Comparison of ENCODE assay signal across 8 cellular contexts in genomic region chr12:109994262-109995175, GRCh38. TPM values are rescaled to one million over a fixed set of nuclear protein-coding genes. Genes with fewer than 3 reads are reported as not detected.
DNase-seq lines count a peak whose midpoint lies in the region; ATAC-seq, FAIRE-seq and TF ChIP-seq lines count a peak whose summit lies in the region.

No MANE protein-coding gene starts in this region.

- H3K27me3 Mint-ChIP-seq in activated naive CD4-positive, alpha-beta T cell treated with anti-CD3 and anti-CD28 coated beads, Interleukin-2, amount 10 ng/mL, durations not matched to agents 7 days and 5 days, result peaks cover 3% of the 10 kb centered on the region
- no peaks in the 10 kb centered on the region for H3K27me3 Mint-ChIP-seq in activated CD4-positive, alpha-beta memory T cell treated with anti-CD3 and anti-CD28 coated beads for 36 hours
- H3K27me3 Mint-ChIP-seq in type B pancreatic cell, result no peaks in the 10 kb centered on the region

- H3K9me3 Mint-ChIP-seq in activated naive CD4-positive, alpha-beta T cell treated with anti-CD3 and anti-CD28 coated beads, Interleukin-2, amount 10 ng/mL, durations not matched to agents 7 days and 5 days, result no peaks in the 10 kb centered on the region
- H3K9me3 Mint-ChIP-seq in activated CD4-positive, alpha-beta memory T cell treated with anti-CD3 and anti-CD28 coated beads for 36 hours, result no peaks in the 10 kb centered on the region
- H3K9me3 Mint-ChIP-seq in type B pancreatic cell, result no peaks in the 10 kb centered on the region

- POLR2A ChIA-PET in activated CD4-positive, alpha-beta memory T cell treated with anti-CD3 and anti-CD28 coated beads for 36 hours (lab: Charles Lee), result interaction anchor here (0.8 to 1.6 kb wide), 4 partner anchors 11 to 27 kb away, joined by 3 to 5 read pairs (median 4); no protein-coding TSS in a partner anchor

- intact Hi-C loops in activated CD4-positive, alpha-beta memory T cell treated with anti-CD3 and anti-CD28 coated beads for 36 hours (cut with micrococcal nuclease), result loop anchor here (1.0 to 10.0 kb wide), 3 partner anchors 7 to 590 kb away; partner anchors contain the start of genes ATP2A2 and PPTC7
- intact Hi-C loops in kidney (cut with DNase I), result no loop called here

- peak overlapping the region; percentile 55 to 88 for H3K4me3 ChIP-seq in kidney (ENCODE audit: low read length in 2 of 2)

- H3K9ac ChIP-seq in kidney (ENCODE audit: low read length in 2 of 2), result peak overlapping the region; percentile 18 to 88

- no peak for DNase-seq in activated naive CD4-positive, alpha-beta T cell treated with anti-CD3 and anti-CD28 coated beads, Interleukin-2, amount 10 ng/mL, durations not matched to agents 7 days and 5 days
- no peak for DNase-seq in activated naive CD4-positive, alpha-beta T cell (lab: John Stamatoyannopoulos, UW)
- no peak for DNase-seq in activated CD4-positive, alpha-beta memory T cell treated with anti-CD3 and anti-CD28 coated beads for 36 hours
- DNase-seq in kidney (no peak), type B pancreatic cell (ENCODE audit: extremely low spot score, unreplicated experiment) (no peak), D721Med (ENCODE audit: insufficient read length, low spot score) (no peak)

- peak overlapping the region in 1 of 2 donors; percentile 56 for H3K27ac ChIP-seq in kidney (ENCODE audit: low read depth in 2 of 2, low read length in 2 of 2)

- peaks cover 72% of the 10 kb centered on the region for H3K4me1 Mint-ChIP-seq in activated naive CD4-positive, alpha-beta T cell treated with anti-CD3 and anti-CD28 coated beads, Interleukin-2, amount 10 ng/mL, durations not matched to agents 7 days and 5 days
- peaks cover 65% of the 10 kb centered on the region for H3K4me1 Mint-ChIP-seq in activated CD4-positive, alpha-beta memory T cell treated with anti-CD3 and anti-CD28 coated beads for 36 hours (ENCODE audit: low read depth)
- peaks cover 22% of the 10 kb centered on the region for H3K4me1 Mint-ChIP-seq in type B pancreatic cell (ENCODE audit: unreplicated experiment)

- peak overlapping the region; percentile 97 for H3K27ac Mint-ChIP-seq in activated naive CD4-positive, alpha-beta T cell treated with anti-CD3 and anti-CD28 coated beads, Interleukin-2, amount 10 ng/mL, durations not matched to agents 7 days and 5 days
- H3K27ac Mint-ChIP-seq in activated CD4-positive, alpha-beta memory T cell treated with anti-CD3 and anti-CD28 coated beads for 36 hours, result peak overlapping the region; percentile 95
- H3K27ac Mint-ChIP-seq in type B pancreatic cell, result no peak overlapping the region

- CTCF ChIA-PET in activated naive CD4-positive, alpha-beta T cell treated with anti-CD3 and anti-CD28 coated beads, Interleukin-2, amount 10 ng/mL, durations not matched to agents 7 days and 5 days (lab: Charles Lee), result interaction anchor here (1.0 to 1.2 kb wide), 2 partner anchors 9 to 21 kb away, joined by 3 read pairs; no protein-coding TSS in a partner anchor
- CTCF ChIA-PET in activated CD4-positive, alpha-beta memory T cell treated with anti-CD3 and anti-CD28 coated beads for 36 hours (lab: Charles Lee), result interaction anchor here (0.7 to 1.5 kb wide), 5 partner anchors 10 to 149 kb away, joined by 3 read pairs; partner anchors contain the start of genes IFT81 and TCHP

- H3K9me3 ChIP-seq in kidney (ENCODE audit: control insufficient read depth in 1 of 2, low read length in 2 of 2), result no peaks in the 10 kb centered on the region

- H3K4me1 ChIP-seq in kidney (ENCODE audit: control insufficient read depth in 1 of 2, insufficient read depth in 1 of 2, low read depth in 1 of 2, low read length in 2 of 2), result peaks cover 7 to 14% of the 10 kb centered on the region in 2 donors

- peaks cover 8 to 9% of the 10 kb centered on the region in 2 donors for H3K36me3 ChIP-seq in kidney (ENCODE audit: control insufficient read depth in 1 of 2, insufficient read depth in 2 of 2, low read length in 2 of 2)

- ATAC-seq in GM19035 (IDR thresholded peaks at IDR 0.05; ENCODE audit: unreplicated experiment) (no peak), GM21447 (IDR thresholded peaks at IDR 0.05; ENCODE audit: unreplicated experiment) (no peak)

- TF ChIP-seq CTCF in kidney (IDR thresholded peaks at IDR 0.05; ENCODE audit: borderline replicate concordance, extremely low read depth, insufficient read depth), result no peak
- TF ChIP-seq CTCF in type B pancreatic cell (conservative IDR thresholded peaks at IDR 0.05), result no peak
- no peak for TF ChIP-seq CTCF in D721Med (IDR thresholded peaks at IDR 0.05; ENCODE audit: insufficient read depth, missing control alignments)

- H3K4me3 Mint-ChIP-seq in activated naive CD4-positive, alpha-beta T cell treated with anti-CD3 and anti-CD28 coated beads, Interleukin-2, amount 10 ng/mL, durations not matched to agents 7 days and 5 days, result peak overlapping the region; percentile 100
- peak overlapping the region; percentile 96 for H3K4me3 Mint-ChIP-seq in activated CD4-positive, alpha-beta memory T cell treated with anti-CD3 and anti-CD28 coated beads for 36 hours
- peak overlapping the region; percentile 97 for H3K4me3 Mint-ChIP-seq in type B pancreatic cell

- peaks cover 39% of the 10 kb centered on the region for H3K36me3 Mint-ChIP-seq in activated naive CD4-positive, alpha-beta T cell treated with anti-CD3 and anti-CD28 coated beads, Interleukin-2, amount 10 ng/mL, durations not matched to agents 7 days and 5 days
- peaks cover 18% of the 10 kb centered on the region for H3K36me3 Mint-ChIP-seq in activated CD4-positive, alpha-beta memory T cell treated with anti-CD3 and anti-CD28 coated beads for 36 hours
- peaks cover 2% of the 10 kb centered on the region for H3K36me3 Mint-ChIP-seq in type B pancreatic cell

- no peak for FAIRE-seq in kidney (lab: Jason Lieb, UNC)
- no peak for FAIRE-seq in D721Med (lab: Jason Lieb, UNC)

RNA-seq across cellular contexts. Expression of gene GIT2, which starts 1.6 kb away (rescaled TPM):
- 10 to 100 TPM; 52.1 to 56.7 TPM for total RNA-seq in activated CD4-positive, alpha-beta memory T cell treated with anti-CD3 and anti-CD28 coated beads for 36 hours
- 46.2 TPM for total RNA-seq in kidney
- polyA plus RNA-seq in kidney (ENCODE audit: insufficient read depth, low read depth, low replicate concordance), result 10.4 TPM
- total RNA-seq in type B pancreatic cell (ENCODE audit: low replicate concordance), result 26.3 and 38.4 TPM in 2 replicates

RNA-seq across cellular contexts. Expression of gene ANKRD13A, which starts 4.7 kb away (rescaled TPM):
- 10 to 100 TPM; 45.0 to 46.6 TPM for total RNA-seq in activated CD4-positive, alpha-beta memory T cell treated with anti-CD3 and anti-CD28 coated beads for 36 hours
- 68.0 TPM for total RNA-seq in kidney
- 23.2 TPM for polyA plus RNA-seq in kidney (ENCODE audit: insufficient read depth, low read depth, low replicate concordance)
- 34.6 and 43.4 TPM in 2 replicates for total RNA-seq in type B pancreatic cell (ENCODE audit: low replicate concordance)

RNA-seq across cellular contexts. Expression of gene C12orf76, which starts 53.8 kb away (rescaled TPM):
- total RNA-seq in activated CD4-positive, alpha-beta memory T cell treated with anti-CD3 and anti-CD28 coated beads for 36 hours, result 10 to 100 TPM; 14.2 to 17.1 TPM
- total RNA-seq in kidney (14.6 TPM), type B pancreatic cell (ENCODE audit: low replicate concordance) (20.8 and 21.4 TPM in 2 replicates)
- 15.8 TPM for polyA plus RNA-seq in kidney (ENCODE audit: insufficient read depth, low read depth, low replicate concordance)
